In genomic region chr11:39589391-39589790, GRCh38 we compare ENCODE assay signal across 7 cellular contexts.
"Had no signal": no experiment of that assay in that cellular context is flagged by ENCODE, and none has a peak within 500 bp of the region (broad histone marks: within the 10 kb centered on the region; RNA-seq: fewer than 3 reads in every experiment).

No MANE protein-coding gene starts in this region.

- H3K4me3 ChIP-seq: K562 had no signal

- ATAC-seq: HepG2, K562 had no signal

- H3K4me2 ChIP-seq: KMS-11 had no signal

- H3K27ac ChIP-seq: HL-60, KMS-11 had no signal

- DNase-seq: IMR-90, KBM-7, KG1 had no signal
